8 cellular contexts compared by ENCODE assay signal in the genomic region with DNA sequence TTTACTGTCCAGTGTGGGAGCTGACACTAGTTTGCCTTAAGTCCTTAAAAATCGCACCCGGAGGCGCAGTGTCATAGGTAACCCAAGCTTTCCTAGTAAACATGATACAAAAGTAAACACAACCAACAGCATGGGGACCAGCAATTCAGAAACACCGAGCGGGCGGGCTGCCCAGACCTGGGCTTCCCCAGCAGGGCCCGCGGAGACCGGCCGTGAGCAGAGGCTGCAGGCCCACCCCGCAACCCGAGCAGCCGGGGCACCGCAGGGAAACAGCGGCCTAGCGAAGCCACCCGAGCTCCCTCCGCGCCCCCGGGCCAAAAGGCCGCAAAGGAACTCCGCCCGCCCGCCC. TPM values are rescaled to one million over a fixed set of nuclear protein-coding genes. Genes with fewer than 3 reads are reported as not detected.
DNase-seq lines count a peak whose midpoint lies in the region; ATAC-seq and TF ChIP-seq lines count a peak whose summit lies in the region.

No MANE protein-coding gene starts in this region.

- no peak for TF ChIP-seq CTCF in AG04449 (IDR thresholded peaks at IDR 0.05; ENCODE audit: insufficient read depth, low read length, missing control alignments)
- no peak for TF ChIP-seq CTCF in foreskin keratinocyte (conservative IDR thresholded peaks at IDR 0.05)
- TF ChIP-seq CTCF in mesothelial cell of epicardium (IDR thresholded peaks at IDR 0.05; ENCODE audit: unreplicated experiment), result no peak

- H3K9me3 Mint-ChIP-seq in mesothelial cell of epicardium, result no peaks in the 10 kb centered on the region

- peak overlapping the region; percentile 72 for H3K4me2 ChIP-seq in skeletal muscle satellite cell (ENCODE audit: low read length)

- H3K36me3 ChIP-seq in skeletal muscle satellite cell (ENCODE audit: insufficient read depth, low read length), result peaks cover 8% of the 10 kb centered on the region

- POLR2A ChIA-PET in AG04449 (lab: Yijun Ruan, JAX), result interaction anchor here (0.7 to 1.8 kb wide), 2 partner anchors 8 to 42 kb away, joined by 4 to 5 read pairs; no protein-coding TSS in a partner anchor

- H3K27ac Mint-ChIP-seq in mesothelial cell of epicardium, result no peak overlapping the region

- H3K27ac ChIP-seq in foreskin keratinocyte, result peak overlapping the region; percentile 63

- CTCF ChIA-PET in AG04449 (lab: Yijun Ruan, JAX), result interaction anchor here (0.8 to 5.0 kb wide), 17 partner anchors 8 to 466 kb away, joined by 3 to 53 read pairs (median 5); partner anchors contain the start of gene SCN1A

- H3K9me3 ChIP-seq in skeletal muscle satellite cell (replicated peaks; ENCODE audit: low read length), result no peaks in the 10 kb centered on the region

- H3K36me3 Mint-ChIP-seq in mesothelial cell of epicardium, result no peaks in the 10 kb centered on the region

- peak overlapping the region; percentile 92 for H3K9ac ChIP-seq in skeletal muscle satellite cell (ENCODE audit: low read depth, low read length)

- ATAC-seq in GM18907 (IDR thresholded peaks at IDR 0.05; ENCODE audit: unreplicated experiment), result peak; percentile 54
- ATAC-seq in HG03159 (IDR thresholded peaks at IDR 0.05; ENCODE audit: unreplicated experiment), result peak; percentile 43
- no peak for ATAC-seq in foreskin keratinocyte

- peak overlapping the region; percentile 73 for H3K4me3 ChIP-seq in AG04449 (ENCODE audit: low read depth, low read length)
- H3K4me3 ChIP-seq in skeletal muscle satellite cell (ENCODE audit: low read length), result peak overlapping the region; percentile 96

- H3K4me1 ChIP-seq in foreskin keratinocyte (peaks cover 26% of the 10 kb centered on the region), skeletal muscle satellite cell (ENCODE audit: control insufficient read depth, insufficient read depth, low read length) (peaks cover 18% of the 10 kb centered on the region)

- H3K27me3 ChIP-seq in foreskin keratinocyte (no peaks in the 10 kb centered on the region), skeletal muscle satellite cell (ENCODE audit: control insufficient read depth, insufficient read depth, low read length) (no peaks in the 10 kb centered on the region)

- DNase-seq in AG04449 (ENCODE audit: low read depth, low spot score) (no peak), OCI-M1 (lab: John Stamatoyannopoulos, UW) (peak; percentile 65), foreskin keratinocyte (no peak), mesothelial cell of epicardium (ENCODE audit: low spot score in 2 of 2, unreplicated experiment in 2 of 2) (no peak)
- no peak for DNase-seq in stimulated activated CD4-positive, alpha-beta T cell treated with anti-CD3 and anti-CD28 coated beads, Interleukin-2, amount 100 ng/mL, for 48 hours

- H3K4me1 Mint-ChIP-seq in mesothelial cell of epicardium, result peaks cover 9% of the 10 kb centered on the region

- no peaks in the 10 kb centered on the region for H3K27me3 Mint-ChIP-seq in mesothelial cell of epicardium (ENCODE audit: low read depth)

- no peak overlapping the region for H3K4me3 Mint-ChIP-seq in mesothelial cell of epicardium

RNA-seq across cellular contexts. Expression of gene TTC21B, which starts 0.3 kb away (rescaled TPM):
- total RNA-seq in foreskin keratinocyte, result 9.8 and 12.0 TPM in 2 replicates
- polyA plus RNA-seq in foreskin keratinocyte, result 2.7 and 3.3 TPM in 2 replicates
- total RNA-seq in skeletal muscle satellite cell (2012; rRNA removed), result 12.4 and 16.4 TPM in 2 replicates
- total RNA-seq in mesothelial cell of epicardium, result 30.4 to 33.9 TPM (median 33.8 TPM) in 3 replicates
